ENCODE assay signal across 8 cellular contexts in genomic region chr1:53237638-53238037, GRCh38. TPM values are rescaled to one million over a fixed set of nuclear protein-coding genes. Genes with fewer than 3 reads are reported as not detected.
DNase-seq lines count a peak whose midpoint lies in the region; ATAC-seq and TF ChIP-seq lines count a peak whose summit lies in the region.

No MANE protein-coding gene starts in this region.

- peaks cover 8% of the 10 kb centered on the region for H3F3A ChIP-seq in MM.1S (ENCODE audit: insufficient read depth, low read length)

- H3K4me1 Mint-ChIP-seq in CD4-positive, alpha-beta T cell (ENCODE audit: low read depth): peaks cover 40% of the 10 kb centered on the region
- peaks cover 24 to 28% of the 10 kb centered on the region in 2 donors for H3K4me1 Mint-ChIP-seq in effector memory CD8-positive, alpha-beta T cell (ENCODE audit: low read depth in 2 of 2)

- H3K36me3 ChIP-seq in MM.1S (replicated peaks; ENCODE audit: insufficient read depth, low read length) (peaks cover under 1% of the 10 kb centered on the region; the same call in 1 of the 2 replicates), neuron (ENCODE audit: insufficient read depth, low read length) (peaks cover 30% of the 10 kb centered on the region)

- CTCF ChIA-PET in CD4-positive, alpha-beta T cell (lab: Charles Lee): no interaction called here

- POLR2A ChIA-PET in CD4-positive, alpha-beta T cell (lab: Charles Lee): no interaction called here

- H3K9ac ChIP-seq in MM.1S (ENCODE audit: low read length): peak overlapping the region; percentile 87

- H3K9me3 Mint-ChIP-seq in CD4-positive, alpha-beta T cell: no peaks in the 10 kb centered on the region
- H3K9me3 Mint-ChIP-seq in effector memory CD8-positive, alpha-beta T cell: no peaks in the 10 kb centered on the region

- H3K4me3 ChIP-seq in MM.1S (ENCODE audit: low read length) (peak overlapping the region; percentile 97), neuron (ENCODE audit: low read length) (peak overlapping the region; percentile 94)

- peak overlapping the region; percentile 70 for H3K4me2 ChIP-seq in MM.1S (ENCODE audit: low read depth, low read length)

- H3K4me3 Mint-ChIP-seq in CD4-positive, alpha-beta T cell: peak overlapping the region; percentile 99
- peak overlapping the region; percentile 99 for H3K4me3 Mint-ChIP-seq in effector memory CD8-positive, alpha-beta T cell

- peaks cover 56% of the 10 kb centered on the region for H3K36me3 Mint-ChIP-seq in CD4-positive, alpha-beta T cell (ENCODE audit: low read depth)
- H3K36me3 Mint-ChIP-seq in effector memory CD8-positive, alpha-beta T cell (ENCODE audit: insufficient read depth): peaks cover 38% of the 10 kb centered on the region

- no peaks in the 10 kb centered on the region for H3K27me3 ChIP-seq in CD4-positive, alpha-beta T cell (ENCODE audit: control insufficient read depth, insufficient read depth, low read length)
- H3K27me3 ChIP-seq in MM.1S (replicated peaks; ENCODE audit: insufficient read depth, low read length): no peaks in the 10 kb centered on the region
- no peaks in the 10 kb centered on the region for H3K27me3 ChIP-seq in neuron (ENCODE audit: insufficient read depth, low read length)

- H2AFZ ChIP-seq in MM.1S (ENCODE audit: low read length): peak overlapping the region; percentile 73
- H2AFZ ChIP-seq in neuron (ENCODE audit: low read depth, low read length): peak overlapping the region; percentile 37

- H3K4me1 ChIP-seq in MM.1S (ENCODE audit: low read length) (peaks cover 4% of the 10 kb centered on the region; the same call in 1 of the 2 replicates), neuron (ENCODE audit: insufficient read depth, low read length) (peaks cover 12% of the 10 kb centered on the region)

- no peak for TF ChIP-seq CTCF in CD4-positive, alpha-beta T cell (IDR thresholded peaks at IDR 0.05)
- no peak for TF ChIP-seq CTCF in MM.1S (IDR thresholded peaks at IDR 0.05; ENCODE audit: low read length)

- H3K27ac Mint-ChIP-seq in CD4-positive, alpha-beta T cell: peak overlapping the region; percentile 100
- H3K27ac Mint-ChIP-seq in effector memory CD8-positive, alpha-beta T cell: peak overlapping the region; percentile 99 to 100

- H4K20me1 ChIP-seq in MM.1S (ENCODE audit: insufficient read depth, low read length): no peaks in the 10 kb centered on the region

- peaks cover 42% of the 10 kb centered on the region for H3K79me2 ChIP-seq in MM.1S (ENCODE audit: low read length)

- no peak for DNase-seq in CD4-positive, alpha-beta T cell
- no peak for DNase-seq in MM.1S
- DNase-seq in effector memory CD8-positive, alpha-beta T cell: no peak
- DNase-seq in NCI-H1092 treated with DMSO at 0.1 percent for 48 hours (lab: John Stamatoyannopoulos, UW): no peak
- no peak for DNase-seq in COR-L47 (lab: John Stamatoyannopoulos, UW)

- intact Hi-C loops in CD4-positive, alpha-beta T cell (cut with DNase I, micrococcal nuclease): loop anchor here (1.0 to 5.0 kb wide), 4 partner anchors 16 to 310 kb away; partner anchors contain the start of genes CPT2 (in 2 of the 2), LRP8 (in 1 of the 2) and SCP2 (in 1 of the 2)

- no peaks in the 10 kb centered on the region for H3K9me2 ChIP-seq in MM.1S (replicated peaks; ENCODE audit: insufficient read depth, low read length)

- H3K27me3 Mint-ChIP-seq in CD4-positive, alpha-beta T cell: no peaks in the 10 kb centered on the region
- no peaks in the 10 kb centered on the region for H3K27me3 Mint-ChIP-seq in effector memory CD8-positive, alpha-beta T cell

- peak overlapping the region; percentile 84 for H3K27ac ChIP-seq in CD4-positive, alpha-beta T cell (ENCODE audit: low read depth, low read length)
- H3K27ac ChIP-seq in MM.1S (ENCODE audit: low read length): peak overlapping the region; percentile 52; the same call in 1 of the 2 replicates

- no peak for ATAC-seq in CD4-positive, alpha-beta T cell (ENCODE audit: poor library complexity)
- ATAC-seq in effector memory CD8-positive, alpha-beta T cell (replicated peaks): no peak
- no peak for ATAC-seq in HG03159 (IDR thresholded peaks at IDR 0.05; ENCODE audit: unreplicated experiment)
- ATAC-seq in GM19023 (IDR thresholded peaks at IDR 0.05; ENCODE audit: unreplicated experiment): no peak

- H3K9me3 ChIP-seq in CD4-positive, alpha-beta T cell (ENCODE audit: control insufficient read depth, low read length): no peaks in the 10 kb centered on the region
- H3K9me3 ChIP-seq in MM.1S (replicated peaks; ENCODE audit: insufficient read depth, low read length) (no peaks in the 10 kb centered on the region), neuron (ENCODE audit: low read length) (no peaks in the 10 kb centered on the region)

RNA-seq across cellular contexts. Expression of gene MAGOH, which starts 0.7 kb away (rescaled TPM):
- total RNA-seq in CD4-positive, alpha-beta T cell: 10 to 100 TPM; 59.1 to 65.2 TPM

RNA-seq across cellular contexts. Expression of gene CZIB, which starts 17.2 kb away (rescaled TPM):
- total RNA-seq in CD4-positive, alpha-beta T cell: 10 to 100 TPM; 28.8 to 28.9 TPM

RNA-seq across cellular contexts. Expression of gene CPT2, which starts 41.0 kb away (rescaled TPM):
- total RNA-seq in CD4-positive, alpha-beta T cell: 10 to 100 TPM; 10.6 to 12.0 TPM
